Comparison of ENCODE assay signal across 26 cellular contexts in genomic region chr17:61421460-61421859, GRCh38. TPM values are rescaled to one million over a fixed set of nuclear protein-coding genes. Genes with fewer than 3 reads are reported as not detected.
"Had no signal": no experiment of that assay in that cellular context is flagged by ENCODE, and none has a peak within 500 bp of the region (broad histone marks: within the 10 kb centered on the region; RNA-seq: fewer than 3 reads in every experiment).

No MANE protein-coding gene starts in this region.

- H3K36me3 ChIP-seq: esophagus squamous epithelium, gastrocnemius medialis, heart right ventricle, left lung, lower lobe of right lung had no signal

- DNase-seq: dermis blood vessel endothelial cell; dorsolateral prefrontal cortex; effector CD4-positive, alpha-beta T cell; effector memory CD4-positive, alpha-beta T cell; esophagus squamous epithelium; foreskin melanocyte; gastrocnemius medialis; glutamatergic neuron; heart right ventricle; hippocampal formation; left cardiac atrium; left lung; left ventricle myocardium superior; lower lobe of right lung; mesenchymal stem cell had no signal

- H3K4me3 ChIP-seq: coronary artery, dorsolateral prefrontal cortex, esophagus squamous epithelium, gastrocnemius medialis, heart right ventricle, left lung, lower lobe of right lung had no signal

- H3K9me3 Mint-ChIP-seq: mesothelial cell of epicardium had no signal

- H3K27ac Mint-ChIP-seq: mesothelial cell of epicardium had no signal

- H3K27ac ChIP-seq: coronary artery, dorsolateral prefrontal cortex, esophagus squamous epithelium, gastrocnemius medialis, heart right ventricle, left lung, lower lobe of right lung had no signal

- H3K9me3 ChIP-seq: esophagus squamous epithelium, gastrocnemius medialis, heart right ventricle, left lung, lower lobe of right lung had no signal

- FAIRE-seq: colon, endothelial cell of umbilical vein, islet of Langerhans, keratinocyte had no signal

- H3K4me3 Mint-ChIP-seq: mesothelial cell of epicardium had no signal

- H3K36me3 Mint-ChIP-seq: mesothelial cell of epicardium had no signal

- ATAC-seq: gastrocnemius medialis, heart right ventricle, left cardiac atrium, left lung, left ventricle myocardium superior, lower lobe of right lung had no signal

RNA-seq across cellular contexts. Expression of gene TBX2, which starts 21.8 kb away (rescaled TPM):
- total RNA-seq: endothelial cell of umbilical vein had no signal
- polyA plus RNA-seq: endothelial cell of umbilical vein, keratinocyte had no signal

RNA-seq across cellular contexts. Expression of gene TBX4, which starts 30.8 kb away (rescaled TPM):
- total RNA-seq: cerebellum, dermis blood vessel endothelial cell, endothelial cell of umbilical vein, epithelial cell of proximal tubule, esophagus squamous epithelium, gastrocnemius medialis, glomerular endothelial cell, heart right ventricle, kidney epithelial cell, left cardiac atrium, left ventricle myocardium superior, lung microvascular endothelial cell had no signal
- polyA plus RNA-seq: endothelial cell of umbilical vein had no signal
